In the genomic region with DNA sequence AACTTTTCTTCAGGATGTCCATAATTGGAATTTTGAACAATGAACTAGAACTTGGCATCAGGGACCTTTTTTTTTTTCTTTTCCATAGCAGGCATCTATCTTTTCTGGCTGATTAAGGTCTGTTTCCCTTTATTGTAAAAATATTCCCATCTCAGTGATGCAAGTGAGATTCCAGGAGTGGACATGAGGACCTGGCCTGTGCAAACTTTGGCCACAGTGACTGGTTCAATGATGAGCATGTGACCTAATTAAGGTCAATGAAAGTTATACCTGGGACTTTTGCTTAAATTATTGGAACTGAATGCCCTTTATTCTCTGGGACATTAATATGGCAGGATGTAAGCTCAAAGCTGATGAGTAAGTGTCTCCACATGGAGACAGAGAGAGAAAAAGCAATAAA, we compare ENCODE assay signal across 8 cellular contexts.
"Had no signal": no experiment of that assay in that cellular context is flagged by ENCODE, and none has a peak within 500 bp of the region (broad histone marks: within the 10 kb centered on the region; RNA-seq: fewer than 3 reads in every experiment).

No MANE protein-coding gene starts in this region.

- H3K9me3 ChIP-seq: HAP-1 had no signal

- H3K4me1 ChIP-seq: HAP-1 had no signal

- DNase-seq: GM23248, GOT3, H7, H9, HCEC 1CT, HFFc6 had no signal

- H3K4me3 ChIP-seq: GM23248, GM23338, HAP-1 had no signal

- H3K27ac ChIP-seq: GM23248 had no signal

- H3K36me3 ChIP-seq: HAP-1 had no signal
